15 cellular contexts compared by ENCODE assay signal in the genomic region with DNA sequence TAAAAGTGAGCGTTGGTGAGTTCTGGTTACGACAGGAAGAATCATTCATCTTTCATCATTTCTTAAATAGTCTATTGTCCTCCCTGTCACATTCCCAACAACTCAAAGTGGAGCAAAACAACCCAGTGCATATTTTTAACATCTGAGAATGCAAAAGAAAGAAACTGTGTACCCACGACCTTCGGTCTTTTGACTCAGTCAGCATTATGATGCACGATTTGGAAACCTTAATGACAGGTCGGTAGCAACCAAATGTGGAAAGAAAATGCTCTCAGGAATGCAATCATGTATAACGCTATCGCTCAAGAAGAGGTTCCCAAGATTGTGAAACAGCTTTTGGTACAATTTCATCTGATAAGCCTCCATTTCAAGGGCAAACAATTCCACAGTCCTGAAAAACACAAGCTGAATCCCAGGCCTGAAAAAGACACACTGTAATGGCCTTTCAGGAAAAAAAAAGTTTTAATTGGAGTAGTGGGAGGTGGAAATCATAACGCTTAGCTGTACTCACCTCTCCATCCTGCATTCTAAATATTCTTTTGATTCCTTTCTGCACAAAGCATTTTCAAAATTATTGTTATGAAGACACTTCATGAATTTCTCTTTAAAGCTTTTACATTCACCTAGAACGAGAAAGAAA. TPM values are rescaled to one million over a fixed set of nuclear protein-coding genes. Genes with fewer than 3 reads are reported as not detected.
DNase-seq lines count a peak whose midpoint lies in the region; ATAC-seq and TF ChIP-seq lines count a peak whose summit lies in the region.
"Had no signal": no experiment of that assay in that cellular context is flagged by ENCODE, and none has a peak within 500 bp of the region (broad histone marks: within the 10 kb centered on the region; RNA-seq: fewer than 3 reads in every experiment).

No MANE protein-coding gene starts in this region.

- H3K36me3 ChIP-seq in SU-DHL-6 (ENCODE audit: low read length): peaks cover 13% of the 10 kb centered on the region; the same call in 1 of the 2 replicates
- peaks cover 5% of the 10 kb centered on the region for H3K36me3 ChIP-seq in smooth muscle cell (ENCODE audit: low read depth)
- H3K36me3 ChIP-seq in esophagus muscularis mucosa: peaks cover 44 to 58% (median 53%) of the 10 kb centered on the region in 4 donors

- peak overlapping the region; percentile 4 for H3K4me2 ChIP-seq in SU-DHL-6 (ENCODE audit: low read depth, low read length, poor library complexity, severe bottlenecking)
- H3K4me2 ChIP-seq in smooth muscle cell: no peak overlapping the region

- DNase-seq in activated CD8-positive, alpha-beta memory T cell treated with anti-CD3 and anti-CD28 coated beads, Interleukin-2, amount 10 ng/mL, durations not matched to agents 7 days and 5 days: no peak
- no peak for DNase-seq in activated CD8-positive, alpha-beta memory T cell treated with anti-CD3 and anti-CD28 coated beads, Interleukin-2, amount 50 U/mL, for 48 hours
- DNase-seq in effector memory CD8-positive, alpha-beta T cell: no peak
- DNase-seq in smooth muscle cell (lab: John Stamatoyannopoulos, UW; ENCODE audit: unreplicated experiment) (no peak), esophagus muscularis mucosa (ENCODE audit: extremely low spot score) (no peak), Ammon's horn (ENCODE audit: low spot score) (no peak)
- DNase-seq: central memory CD4-positive, alpha-beta T cell; EL; HFFc6; NCI-H2081; transverse colon had no signal

- peaks cover 42% of the 10 kb centered on the region for H3K79me2 ChIP-seq in SU-DHL-6 (ENCODE audit: insufficient read depth, low read length)
- peaks cover 39% of the 10 kb centered on the region for H3K79me2 ChIP-seq in smooth muscle cell (ENCODE audit: low read depth)

- WGBS in smooth muscle cell (ENCODE audit: low lambda C conversion rate): 94% methylated on average over 10 of the region's 10 CpGs
- 75% methylated on average over 10 of the region's 10 CpGs for WGBS in esophagus muscularis mucosa

- TF ChIP-seq POLR2A in esophagus muscularis mucosa (IDR thresholded peaks at IDR 0.05; ENCODE audit: low read depth): no peak

- H3K9me3 Mint-ChIP-seq in activated CD8-positive, alpha-beta memory T cell treated with anti-CD3 and anti-CD28 coated beads, Interleukin-2, amount 10 ng/mL, durations not matched to agents 7 days and 5 days (ENCODE audit: low read depth): no peaks in the 10 kb centered on the region
- H3K9me3 Mint-ChIP-seq in effector memory CD8-positive, alpha-beta T cell: no peaks in the 10 kb centered on the region
- H3K9me3 Mint-ChIP-seq: HFFc6 had no signal

- peak overlapping the region; percentile 48 for H3K4me3 Mint-ChIP-seq in activated CD8-positive, alpha-beta memory T cell treated with anti-CD3 and anti-CD28 coated beads, Interleukin-2, amount 10 ng/mL, durations not matched to agents 7 days and 5 days
- peak overlapping the region; percentile 45 to 95 for H3K4me3 Mint-ChIP-seq in effector memory CD8-positive, alpha-beta T cell

- no peaks in the 10 kb centered on the region for H3K27me3 Mint-ChIP-seq in activated CD8-positive, alpha-beta memory T cell treated with anti-CD3 and anti-CD28 coated beads, Interleukin-2, amount 10 ng/mL, durations not matched to agents 7 days and 5 days
- H3K27me3 Mint-ChIP-seq in effector memory CD8-positive, alpha-beta T cell: no peaks in the 10 kb centered on the region

- peaks cover 21% of the 10 kb centered on the region for H3K4me1 Mint-ChIP-seq in activated CD8-positive, alpha-beta memory T cell treated with anti-CD3 and anti-CD28 coated beads, Interleukin-2, amount 10 ng/mL, durations not matched to agents 7 days and 5 days
- H3K4me1 Mint-ChIP-seq in effector memory CD8-positive, alpha-beta T cell (ENCODE audit: low read depth in 2 of 2): peaks cover 19 to 21% of the 10 kb centered on the region in 2 donors

- H3K27me3 ChIP-seq in SU-DHL-6 (ENCODE audit: low read length): no peaks in the 10 kb centered on the region
- H3K27me3 ChIP-seq in smooth muscle cell (ENCODE audit: low read depth): no peaks in the 10 kb centered on the region
- H3K27me3 ChIP-seq in esophagus muscularis mucosa: no peaks in the 10 kb centered on the region
- H3K27me3 ChIP-seq: transverse colon had no signal

- no peak overlapping the region for H3K4me3 ChIP-seq in SU-DHL-6 (ENCODE audit: insufficient read depth, low read length, poor library complexity, severe bottlenecking)
- peak overlapping the region; percentile 4 for H3K4me3 ChIP-seq in smooth muscle cell
- H3K4me3 ChIP-seq in esophagus muscularis mucosa: no peak overlapping the region

- TF ChIP-seq EP300 in esophagus muscularis mucosa (IDR thresholded peaks at IDR 0.05): no peak

- no peak for TF ChIP-seq CTCF in SU-DHL-6 (IDR thresholded peaks at IDR 0.05; ENCODE audit: insufficient read depth, low read length, poor library complexity, severe bottlenecking)
- TF ChIP-seq CTCF in smooth muscle cell (IDR thresholded peaks at IDR 0.05; ENCODE audit: borderline replicate concordance, insufficient read depth, poor library complexity, severe bottlenecking): no peak
- TF ChIP-seq CTCF in esophagus muscularis mucosa (IDR thresholded peaks at IDR 0.05): no peak

- CTCF ChIA-PET in activated CD8-positive, alpha-beta memory T cell treated with anti-CD3 and anti-CD28 coated beads, Interleukin-2, amount 10 ng/mL, durations not matched to agents 7 days and 5 days (lab: Charles Lee): interaction anchor here (1.2 to 5.8 kb wide), 4 partner anchors 9 to 93 kb away, joined by 3 to 37 read pairs (median 3); no protein-coding TSS in a partner anchor

- no peak for ATAC-seq in activated CD8-positive, alpha-beta memory T cell treated with anti-CD3 and anti-CD28 coated beads, Interleukin-2, amount 10 ng/mL, durations not matched to agents 7 days and 5 days
- ATAC-seq in effector memory CD8-positive, alpha-beta T cell (replicated peaks): no peak
- no peak for ATAC-seq in GM18511 (IDR thresholded peaks at IDR 0.05; ENCODE audit: unreplicated experiment)

- H2AFZ ChIP-seq in SU-DHL-6 (ENCODE audit: low read depth, low read length, severe bottlenecking) (no peak overlapping the region), smooth muscle cell (ENCODE audit: low read depth) (no peak overlapping the region)

- no peak overlapping the region for H3K9ac ChIP-seq in SU-DHL-6 (ENCODE audit: low read length)
- H3K9ac ChIP-seq in smooth muscle cell (ENCODE audit: low read depth): no peak overlapping the region

- H3K9me3 ChIP-seq in SU-DHL-6 (ENCODE audit: insufficient read depth, low read length) (no peaks in the 10 kb centered on the region), smooth muscle cell (replicated peaks; ENCODE audit: low read depth) (no peaks in the 10 kb centered on the region), esophagus muscularis mucosa (no peaks in the 10 kb centered on the region)
- H3K9me3 ChIP-seq: transverse colon had no signal

- H3K27ac Mint-ChIP-seq in activated CD8-positive, alpha-beta memory T cell treated with anti-CD3 and anti-CD28 coated beads, Interleukin-2, amount 10 ng/mL, durations not matched to agents 7 days and 5 days: no peak overlapping the region
- H3K27ac Mint-ChIP-seq in effector memory CD8-positive, alpha-beta T cell: peak overlapping the region; percentile 90 to 93
- H3K27ac Mint-ChIP-seq: HFFc6 had no signal

- H4K20me1 ChIP-seq in SU-DHL-6 (ENCODE audit: low read depth, low read length) (peaks cover 4% of the 10 kb centered on the region; the same call in 1 of the 2 replicates), smooth muscle cell (ENCODE audit: low read depth) (peaks cover 70% of the 10 kb centered on the region)

- H3K36me3 Mint-ChIP-seq in activated CD8-positive, alpha-beta memory T cell treated with anti-CD3 and anti-CD28 coated beads, Interleukin-2, amount 10 ng/mL, durations not matched to agents 7 days and 5 days: peaks cover 29% of the 10 kb centered on the region
- peaks cover 78% of the 10 kb centered on the region for H3K36me3 Mint-ChIP-seq in effector memory CD8-positive, alpha-beta T cell (ENCODE audit: insufficient read depth)

- no peak overlapping the region for H3K27ac ChIP-seq in SU-DHL-6 (ENCODE audit: low read depth, low read length)
- H3K27ac ChIP-seq in smooth muscle cell (ENCODE audit: low read depth): no peak overlapping the region
- no peak overlapping the region for H3K27ac ChIP-seq in esophagus muscularis mucosa (replicated peaks in 1 of 4)

- intact Hi-C loops in esophagus muscularis mucosa (cut with DNase I): no loop called here

- no peaks in the 10 kb centered on the region for H3K9me2 ChIP-seq in SU-DHL-6 (replicated peaks; ENCODE audit: insufficient read depth, low read length)

- H3K4me1 ChIP-seq in smooth muscle cell (ENCODE audit: low read depth): peaks cover 11% of the 10 kb centered on the region
- peaks cover 32 to 55% (median 48%) of the 10 kb centered on the region in 4 donors for H3K4me1 ChIP-seq in esophagus muscularis mucosa

- 0 out of 2 replicates have a peak, but pooled peaks cover 5% of the 10 kb centered on the region for H3F3A ChIP-seq in SU-DHL-6 (ENCODE audit: insufficient read depth)
- no peaks in the 10 kb centered on the region for H3F3A ChIP-seq in smooth muscle cell (ENCODE audit: low read depth)

RNA-seq across cellular contexts. Expression of a gene that starts 2.6 kb away (rescaled TPM):
- total RNA-seq in activated CD8-positive, alpha-beta memory T cell treated with anti-CD3 and anti-CD28 coated beads, Interleukin-2, amount 10 ng/mL, durations not matched to agents 7 days and 5 days: 10 to 100 TPM; 18.7 to 18.9 TPM
- 10.0 and 10.4 TPM in 2 replicates for total RNA-seq in smooth muscle cell
- 10.4 and 19.0 TPM in 2 replicates for polyA plus RNA-seq in smooth muscle cell
- 10 to 100 TPM in 2 of 4 donors, 1 to 10 TPM in 2; 6.3 to 13.3 (median 9.7) TPM for total RNA-seq in esophagus muscularis mucosa

RNA-seq across cellular contexts. Expression of a gene that starts 10.2 kb away (rescaled TPM):
- not detected for total RNA-seq in activated CD8-positive, alpha-beta memory T cell treated with anti-CD3 and anti-CD28 coated beads, Interleukin-2, amount 10 ng/mL, durations not matched to agents 7 days and 5 days
- not detected in 2 replicates for total RNA-seq in smooth muscle cell
- 0.44 TPM in 1 of 2 replicates, not detected in the other for polyA plus RNA-seq in smooth muscle cell
- total RNA-seq in esophagus muscularis mucosa: under 1 TPM in 2 of 4 donors, not detected in 2; 0.23 to 0.66 TPM
- total RNA-seq: fibroblast of lung had no signal
- polyA plus RNA-seq: AG04450, fibroblast of lung had no signal

RNA-seq across cellular contexts. Expression of a gene that starts 18.3 kb away (rescaled TPM):
- total RNA-seq in activated CD8-positive, alpha-beta memory T cell treated with anti-CD3 and anti-CD28 coated beads, Interleukin-2, amount 10 ng/mL, durations not matched to agents 7 days and 5 days: 10 to 100 TPM; 12.4 to 30.8 TPM
- 2.0 and 3.0 TPM in 2 replicates for total RNA-seq in smooth muscle cell
- 1.3 and 2.4 TPM in 2 replicates for polyA plus RNA-seq in smooth muscle cell
- 10 to 100 TPM; 41.9 to 94.2 (median 78.3) TPM for total RNA-seq in esophagus muscularis mucosa
